21 cellular contexts compared by ENCODE assay signal in genomic region chr21:30443226-30443625, GRCh38. TPM values are rescaled to one million over a fixed set of nuclear protein-coding genes. Genes with fewer than 3 reads are reported as not detected.
A peak's percentile ranks its signal among the peaks of the same experiment; 100 is the strongest.
DNase-seq lines count a peak whose midpoint lies in the region; ATAC-seq and TF ChIP-seq lines count a peak whose summit lies in the region.
"Had no signal": no experiment of that assay in that cellular context is flagged by ENCODE, and none has a peak within 500 bp of the region (broad histone marks: within the 10 kb centered on the region; RNA-seq: fewer than 3 reads in every experiment).

No MANE protein-coding gene starts in this region.

- H2AFZ ChIP-seq in GM23338, result peak overlapping the region; percentile 94

- DNase-seq in GM23338 (ENCODE audit: low spot score) (no peak), LNCaP clone FGC (ENCODE audit: low read depth) (peak; percentile 88), NCI-H69 (lab: John Stamatoyannopoulos, UW) (peak; percentile 14), GM03348 (ENCODE audit: low spot score) (no peak), foreskin keratinocyte (no peak), inferior parietal cortex (ENCODE audit: extremely low spot score) (no peak)
- DNase-seq: 8988T; ACHN; AML-193; BE2C; CD4-positive, alpha-beta T cell; CD8-positive, alpha-beta memory T cell; DMS 273 treated with DMSO at 0.1 percent for 48 hours; DND-41; H7; HCEC 1CT had no signal

- peaks cover 7% of the 10 kb centered on the region for H3K9me2 ChIP-seq in GM23338 (ENCODE audit: insufficient read depth)

- H3K36me3 ChIP-seq in GM23338 (ENCODE audit: insufficient read depth), result no peaks in the 10 kb centered on the region
- H3K36me3 ChIP-seq: BE2C; BLaER1 treated with 17β-estradiol and CSF1 and Interleukin-3, amounts not matched to agents 10 nM and 100 nM had no signal

- peak overlapping the region; percentile 61 for H3K4me2 ChIP-seq in GM23338
- H3K4me2 ChIP-seq: A549; BLaER1 treated with 17β-estradiol and CSF1 and Interleukin-3, amounts not matched to agents 10 nM and 100 nM had no signal

- H3K9me3 Mint-ChIP-seq in GM23338, result no peaks in the 10 kb centered on the region
- H3K9me3 Mint-ChIP-seq: CD4-positive, alpha-beta T cell had no signal

- no peak for ATAC-seq in GM23338
- ATAC-seq in foreskin keratinocyte, result no peak
- ATAC-seq: A549, GM12878 had no signal

- H3K79me2 ChIP-seq in GM23338 (replicated peaks; ENCODE audit: insufficient read depth), result no peaks in the 10 kb centered on the region

- H3K27ac Mint-ChIP-seq in GM23338, result no peak overlapping the region
- H3K27ac Mint-ChIP-seq: CD14-positive monocyte; CD4-positive, alpha-beta T cell; CD8-positive, alpha-beta memory T cell had no signal

- peak overlapping the region; percentile 34; the same call in 1 of the 2 replicates for H3K4me3 ChIP-seq in GM23338
- no peak overlapping the region for H3K4me3 ChIP-seq in LNCaP clone FGC (ENCODE audit: low read depth, low read length)
- H3K4me3 ChIP-seq: A549; BLaER1 treated with 17β-estradiol and CSF1 and Interleukin-3, amounts not matched to agents 10 nM and 100 nM; GM12878 had no signal

- H3K4me1 ChIP-seq in GM23338 (ENCODE audit: insufficient read depth), result peaks cover 22% of the 10 kb centered on the region
- no peaks in the 10 kb centered on the region for H3K4me1 ChIP-seq in foreskin keratinocyte
- H3K4me1 ChIP-seq: A549, BE2C had no signal

- H3K27me3 Mint-ChIP-seq in GM23338 (ENCODE audit: insufficient read depth, low read depth, poor library complexity), result no peaks in the 10 kb centered on the region
- H3K27me3 Mint-ChIP-seq: CD4-positive, alpha-beta T cell; CD8-positive, alpha-beta memory T cell had no signal

- H3K4me3 Mint-ChIP-seq in GM23338, result no peak overlapping the region
- H3K4me3 Mint-ChIP-seq: CD14-positive monocyte; CD4-positive, alpha-beta T cell; CD8-positive, alpha-beta memory T cell had no signal

- no peak for TF ChIP-seq CTCF in GM23338 (conservative IDR thresholded peaks at IDR 0.05; ENCODE audit: low read depth in 2 of 2)
- TF ChIP-seq CTCF in LNCaP clone FGC (IDR thresholded peaks at IDR 0.05; ENCODE audit: control insufficient read depth, extremely low read depth, insufficient read depth), result no peak
- no peak for TF ChIP-seq CTCF in foreskin keratinocyte (conservative IDR thresholded peaks at IDR 0.05)

- H3K27me3 ChIP-seq in GM23338 (ENCODE audit: insufficient read depth), result no peaks in the 10 kb centered on the region
- peaks cover 3% of the 10 kb centered on the region for H3K27me3 ChIP-seq in foreskin keratinocyte
- H3K27me3 ChIP-seq: BE2C; BLaER1 treated with 17β-estradiol and CSF1 and Interleukin-3, amounts not matched to agents 10 nM and 100 nM had no signal

- no peaks in the 10 kb centered on the region for H3F3A ChIP-seq in GM23338 (replicated peaks; ENCODE audit: low read depth)

- peaks cover 20% of the 10 kb centered on the region for H3K4me1 Mint-ChIP-seq in GM23338
- H3K4me1 Mint-ChIP-seq: CD14-positive monocyte; CD8-positive, alpha-beta memory T cell had no signal

- no peaks in the 10 kb centered on the region; the same call in 1 of the 2 replicates for H4K20me1 ChIP-seq in GM23338 (replicated peaks; ENCODE audit: insufficient read depth)
- H4K20me1 ChIP-seq: BLaER1 treated with 17β-estradiol and CSF1 and Interleukin-3, amounts not matched to agents 10 nM and 100 nM had no signal

- no peaks in the 10 kb centered on the region for H3K36me3 Mint-ChIP-seq in GM23338 (ENCODE audit: low read depth)
- H3K36me3 Mint-ChIP-seq: CD14-positive monocyte; CD8-positive, alpha-beta memory T cell had no signal

- H3K27ac ChIP-seq in GM23338 (ENCODE audit: low read depth), result no peak overlapping the region
- H3K27ac ChIP-seq in foreskin keratinocyte, result no peak overlapping the region
- H3K27ac ChIP-seq: A549; BLaER1 treated with 17β-estradiol and CSF1 and Interleukin-3, amounts not matched to agents 10 nM and 100 nM had no signal

TF ChIP-seq in GM23338, 12 proteins besides CTCF, POLR2A, EP300 and RAD21 (continues in another document):
- TF ChIP-seq STAT1 (IDR thresholded peaks at IDR 0.05; ENCODE audit: unreplicated experiment), result no peak
- no peak for TF ChIP-seq ZNF462 (CRISPR knock-in tag; IDR thresholded peaks at IDR 0.05)
- TF ChIP-seq CREB1 (CRISPR knock-in tag; IDR thresholded peaks at IDR 0.05; ENCODE audit: low read depth), result no peak
- no peak for TF ChIP-seq ZNF114 (CRISPR knock-in tag; IDR thresholded peaks at IDR 0.05)
- no peak for TF ChIP-seq EZH2 (IDR thresholded peaks at IDR 0.05; ENCODE audit: low read depth, unreplicated experiment)
- TF ChIP-seq NANOG (IDR thresholded peaks at IDR 0.05; ENCODE audit: borderline replicate concordance), result no peak

RNA-seq across cellular contexts. Expression of gene KRTAP15-1, which starts 3.2 kb away (rescaled TPM):
- not detected in 2 replicates for total RNA-seq in GM23338 (2014; rRNA removed; shearing (Covaris generic))
- polyA plus RNA-seq in GM23338 (2016; fragmentation: Nextera tagmentation; extraction: Ambion mirVana), result not detected in 2 replicates
- total RNA-seq in foreskin keratinocyte, result not detected in 2 replicates
- not detected in 2 replicates for polyA plus RNA-seq in foreskin keratinocyte
- total RNA-seq: CD4-positive, alpha-beta T cell; CD8-positive, alpha-beta memory T cell; GM12878; H1; H7 had no signal
- polyA plus RNA-seq: A549; CD14-positive monocyte; CD8-positive, alpha-beta memory T cell; GM12878; H1 had no signal

RNA-seq across cellular contexts. Expression of gene KRTAP13-4, which starts 13.2 kb away (rescaled TPM):
- total RNA-seq in GM23338 (2014; rRNA removed; shearing (Covaris generic)), result not detected in 2 replicates
- polyA plus RNA-seq in GM23338 (2016; fragmentation: Nextera tagmentation; extraction: Ambion mirVana) (not detected in 2 replicates), foreskin keratinocyte (not detected in 2 replicates)
- not detected in 2 replicates for total RNA-seq in foreskin keratinocyte
- total RNA-seq: CD4-positive, alpha-beta T cell; CD8-positive, alpha-beta memory T cell; GM12878; H1; H7 had no signal
- polyA plus RNA-seq: A549; CD14-positive monocyte; CD8-positive, alpha-beta memory T cell; GM12878 had no signal

RNA-seq across cellular contexts. Expression of gene KRTAP13-3, which starts 17.5 kb away (rescaled TPM):
- not detected in 2 replicates for total RNA-seq in GM23338 (2014; rRNA removed; shearing (Covaris generic))
- polyA plus RNA-seq in GM23338 (2016; fragmentation: Nextera tagmentation; extraction: Ambion mirVana) (not detected in 2 replicates), foreskin keratinocyte (not detected in 2 replicates)
- total RNA-seq in foreskin keratinocyte, result not detected in 2 replicates
- total RNA-seq: CD4-positive, alpha-beta T cell; CD8-positive, alpha-beta memory T cell; GM12878; H1; H7 had no signal
- polyA plus RNA-seq: A549; CD14-positive monocyte; CD8-positive, alpha-beta memory T cell; GM12878; H1 had no signal

RNA-seq across cellular contexts. Expression of gene KRTAP19-1, which starts 36.9 kb away (rescaled TPM):
- not detected in 2 replicates for total RNA-seq in GM23338 (2014; rRNA removed; shearing (Covaris generic))
- polyA plus RNA-seq in GM23338 (2016; fragmentation: Nextera tagmentation; extraction: Ambion mirVana) (not detected in 2 replicates), foreskin keratinocyte (not detected in 2 replicates)
- total RNA-seq in foreskin keratinocyte, result not detected in 2 replicates
- total RNA-seq: CD4-positive, alpha-beta T cell; CD8-positive, alpha-beta memory T cell; GM12878; H1; H7 had no signal
- polyA plus RNA-seq: A549; CD14-positive monocyte; CD8-positive, alpha-beta memory T cell; GM12878; H1 had no signal

RNA-seq across cellular contexts. Expression of gene KRTAP19-2, which starts 44.0 kb away (rescaled TPM):
- total RNA-seq in GM23338 (2014; rRNA removed; shearing (Covaris generic)), result not detected in 2 replicates
- not detected in 2 replicates for polyA plus RNA-seq in GM23338 (2016; fragmentation: Nextera tagmentation; extraction: Ambion mirVana)
- not detected in 2 replicates for total RNA-seq in foreskin keratinocyte
- not detected in 2 replicates for polyA plus RNA-seq in foreskin keratinocyte
- total RNA-seq: CD4-positive, alpha-beta T cell; CD8-positive, alpha-beta memory T cell; GM12878; H1; H7 had no signal
- polyA plus RNA-seq: A549; CD14-positive monocyte; CD8-positive, alpha-beta memory T cell; GM12878; H1 had no signal

Comparison
In these comparisons a context has a peak if more than half of its experiments do, and no peak if none do; other contexts are left out.
1. DNase-seq: peak in LNCaP clone FGC (single experiment) and NCI-H69 (single experiment); none in GM23338 (single experiment), GM03348 (single experiment), foreskin keratinocyte (0 of 2) and inferior parietal cortex (single experiment).